In the genomic region with DNA sequence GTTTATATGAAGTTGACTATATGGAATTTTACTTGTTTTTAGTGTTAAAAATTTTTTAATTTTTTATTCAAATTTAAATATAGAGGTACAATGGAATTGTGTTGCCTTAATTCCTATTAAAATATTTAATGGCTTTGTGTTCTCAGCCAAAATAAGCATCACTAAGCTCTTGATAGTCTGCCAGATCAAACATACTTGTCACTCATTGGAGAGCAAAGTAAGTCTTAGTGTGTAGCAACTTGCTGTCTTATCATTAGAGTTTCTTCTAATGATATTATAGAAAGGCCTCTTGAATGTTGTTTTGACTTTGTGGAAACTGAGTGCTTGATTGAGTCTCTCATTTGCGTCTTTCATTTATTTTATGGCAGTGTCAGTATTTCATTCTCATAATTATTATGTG, we compare ENCODE assay signal across 12 cellular contexts.
"Had no signal": no experiment of that assay in that cellular context is flagged by ENCODE, and none has a peak within 500 bp of the region (broad histone marks: within the 10 kb centered on the region; RNA-seq: fewer than 3 reads in every experiment).

No MANE protein-coding gene starts in this region.

- H3K27ac Mint-ChIP-seq: activated B cell treated with CpG ODN at 0.5 μM for 24 hours had no signal

- H3K27ac ChIP-seq: parathyroid adenoma had no signal

- H3K9me3 Mint-ChIP-seq: activated B cell treated with CpG ODN at 0.5 μM for 24 hours; activated CD4-positive, alpha-beta T cell treated with anti-CD3 and anti-CD28 coated beads, Interleukin-2, amount 10 ng/mL, durations not matched to agents 24 days and 14 days; naive thymus-derived CD4-positive, alpha-beta T cell had no signal

- H3K9me3 ChIP-seq: mucosa of descending colon had no signal

- H3K9ac ChIP-seq: parathyroid adenoma had no signal

- H3K27me3 ChIP-seq: dorsolateral prefrontal cortex had no signal

- H3K4me1 ChIP-seq: parathyroid adenoma had no signal

- ATAC-seq: mucosa of descending colon; naive thymus-derived CD4-positive, alpha-beta T cell had no signal

- H3K4me3 Mint-ChIP-seq: activated B cell treated with CpG ODN at 0.5 μM for 24 hours; activated CD4-positive, alpha-beta T cell treated with anti-CD3 and anti-CD28 coated beads, Interleukin-2, amount 10 ng/mL, durations not matched to agents 24 days and 14 days; naive thymus-derived CD4-positive, alpha-beta T cell had no signal

- H3K4me1 Mint-ChIP-seq: activated B cell treated with CpG ODN at 0.5 μM for 24 hours had no signal

- H2AFZ ChIP-seq: parathyroid adenoma had no signal

- DNase-seq: activated B cell treated with CpG ODN at 0.5 μM for 24 hours; activated CD4-positive, alpha-beta T cell treated with anti-CD3 and anti-CD28 coated beads, Interleukin-2, amount 10 ng/mL, durations not matched to agents 24 days and 14 days; activated effector memory CD4-positive, alpha-beta T cell treated with Interleukin-2 at 50 U/mL for 16 hours; aorta; islet precursor cell; mucosa of descending colon; naive thymus-derived CD4-positive, alpha-beta T cell; stimulated activated CD4-positive, alpha-beta T cell treated with anti-CD3 and anti-CD28 coated beads, Interleukin-12 subunit alpha, Interleukin-12 subunit beta, amount 100 ng/mL, for 4 hours; stimulated activated CD4-positive, alpha-beta T cell treated with anti-CD3 and anti-CD28 coated beads, Interleukin-2, amount 100 ng/mL, for 24 hours; SW 1271 had no signal

- H3K27me3 Mint-ChIP-seq: activated B cell treated with CpG ODN at 0.5 μM for 24 hours; activated CD4-positive, alpha-beta T cell treated with anti-CD3 and anti-CD28 coated beads, Interleukin-2, amount 10 ng/mL, durations not matched to agents 24 days and 14 days; naive thymus-derived CD4-positive, alpha-beta T cell had no signal

- H3K4me3 ChIP-seq: dorsolateral prefrontal cortex, mucosa of descending colon had no signal
